In genomic region chr2:47783491-47784330, GRCh38 we compare ENCODE assay signal across 1 cellular context.
A peak's percentile ranks its signal among the peaks of the same experiment; 100 is the strongest.
TF ChIP-seq lines count a peak whose summit lies in the region.

No MANE protein-coding gene starts in this region.

TF ChIP-seq in HepG2, 621 proteins besides CTCF, POLR2A, EP300 and RAD21 (continued from another document):
- no peak for TF ChIP-seq TMF1 (CRISPR knock-in tag; IDR thresholded peaks at IDR 0.05; ENCODE audit: low read depth)
- peak; percentile 8; the same call in 1 of the 2 replicates for TF ChIP-seq MAZ (IDR thresholded peaks at IDR 0.05; ENCODE audit: borderline replicate concordance, low read depth, low read length)
- no peak for TF ChIP-seq MAZ (CRISPR knock-in tag; IDR thresholded peaks at IDR 0.05; ENCODE audit: low read depth)
- 0 out of 2 replicates have a peak, but pooled peaks have one; percentile 12 for TF ChIP-seq MEIS2 (CRISPR knock-in tag; IDR thresholded peaks at IDR 0.05)
- peak; percentile 57 for TF ChIP-seq SAP130 (CRISPR knock-in tag; IDR thresholded peaks at IDR 0.05; ENCODE audit: low read depth)
- TF ChIP-seq HOXA7 (CRISPR knock-in tag; IDR thresholded peaks at IDR 0.05) = 0 out of 2 replicates have a peak, but pooled peaks have one; percentile 22
- no peak for TF ChIP-seq POGK (CRISPR knock-in tag; conservative IDR thresholded peaks at IDR 0.05)
- no peak for TF ChIP-seq SOX5 (CRISPR knock-in tag; IDR thresholded peaks at IDR 0.05; ENCODE audit: borderline replicate concordance)
- no peak for TF ChIP-seq RAD51 (IDR thresholded peaks at IDR 0.05; ENCODE audit: borderline replicate concordance)
- 0 out of 2 replicates have a peak, but pooled peaks have one; percentile 7 for TF ChIP-seq ZNF367 (CRISPR knock-in tag; IDR thresholded peaks at IDR 0.05; ENCODE audit: borderline replicate concordance)
- no peak for TF ChIP-seq ZNF12 (CRISPR knock-in tag; IDR thresholded peaks at IDR 0.05)
- peak; percentile 3 for TF ChIP-seq ASH2L (IDR thresholded peaks at IDR 0.05; ENCODE audit: insufficient read length, low read depth, low read length)
- no peak for TF ChIP-seq PHF5A (CRISPR knock-in tag; IDR thresholded peaks at IDR 0.05; ENCODE audit: low read depth, unreplicated experiment)
- TF ChIP-seq ZBTB20 (CRISPR knock-in tag; IDR thresholded peaks at IDR 0.05; ENCODE audit: borderline replicate concordance, low read depth) = 0 out of 2 replicates have a peak, but pooled peaks have one; percentile 5
- TF ChIP-seq ZNF326 (CRISPR knock-in tag; IDR thresholded peaks at IDR 0.05; ENCODE audit: borderline replicate concordance) = no peak
- no peak; the same call in 1 of the 2 replicates for TF ChIP-seq AHR (CRISPR knock-in tag; IDR thresholded peaks at IDR 0.05)
- TF ChIP-seq ZSCAN25 (CRISPR knock-in tag; IDR thresholded peaks at IDR 0.05) = no peak; the same call in 1 of the 2 replicates
- TF ChIP-seq ZSCAN22 (CRISPR knock-in tag; IDR thresholded peaks at IDR 0.05) = no peak
- TF ChIP-seq MAX (IDR thresholded peaks at IDR 0.05) = peak; percentile 74
- TF ChIP-seq ATF1 (CRISPR knock-in tag; IDR thresholded peaks at IDR 0.05) = no peak
- peak; percentile 42; the same call in 1 of the 2 replicates for TF ChIP-seq TFDP1 (CRISPR knock-in tag; IDR thresholded peaks at IDR 0.05; ENCODE audit: borderline replicate concordance)
- no peak for TF ChIP-seq ZNF276 (CRISPR knock-in tag; IDR thresholded peaks at IDR 0.05; ENCODE audit: low read depth)
- TF ChIP-seq ZBTB26 (CRISPR knock-in tag; IDR thresholded peaks at IDR 0.05; ENCODE audit: borderline replicate concordance) = 0 out of 2 replicates have a peak, but pooled peaks have one; percentile 6
- TF ChIP-seq GABPB1 (CRISPR knock-in tag; IDR thresholded peaks at IDR 0.05) = peak; percentile 29; the same call in 1 of the 2 replicates
- no peak for TF ChIP-seq FLYWCH1 (CRISPR knock-in tag; IDR thresholded peaks at IDR 0.05)
- no peak for TF ChIP-seq NFIC (IDR thresholded peaks at IDR 0.05; ENCODE audit: low read length)
- no peak for TF ChIP-seq GATA4 (IDR thresholded peaks at IDR 0.05; ENCODE audit: borderline replicate concordance, low read depth)
- no peak for TF ChIP-seq KDM1A (CRISPR knock-in tag; IDR thresholded peaks at IDR 0.05)
- 0 out of 2 replicates have a peak, but pooled peaks have one; percentile 13 for TF ChIP-seq ZNF674 (CRISPR knock-in tag; IDR thresholded peaks at IDR 0.05; ENCODE audit: low read depth)
- TF ChIP-seq MYC (CRISPR knock-in tag; IDR thresholded peaks at IDR 0.05; ENCODE audit: borderline replicate concordance) = peak; percentile 25; the same call in 1 of the 2 replicates
- TF ChIP-seq ZNF891 (CRISPR knock-in tag; IDR thresholded peaks at IDR 0.05) = peak; percentile 28; the same call in 1 of the 2 replicates
- TF ChIP-seq MXI1 (IDR thresholded peaks at IDR 0.05; ENCODE audit: borderline replicate concordance, low read depth, low read length) = peak; percentile 30; the same call in 1 of the 3 replicates
- no peak for TF ChIP-seq MIER3 (CRISPR knock-in tag; IDR thresholded peaks at IDR 0.05; ENCODE audit: borderline replicate concordance)
- no peak for TF ChIP-seq ZNF766 (CRISPR knock-in tag; IDR thresholded peaks at IDR 0.05; ENCODE audit: borderline replicate concordance)
- no peak for TF ChIP-seq ZNF841 (CRISPR knock-in tag; IDR thresholded peaks at IDR 0.05; ENCODE audit: borderline replicate concordance)
- TF ChIP-seq DBP (CRISPR knock-in tag; IDR thresholded peaks at IDR 0.05; ENCODE audit: not compliant biosample characterization) = no peak
- TF ChIP-seq RFX3 (CRISPR knock-in tag; IDR thresholded peaks at IDR 0.05) = peak; percentile 61; the same call in 1 of the 2 replicates
- no peak for TF ChIP-seq RARG (CRISPR knock-in tag; IDR thresholded peaks at IDR 0.05; ENCODE audit: low read depth)
- TF ChIP-seq ZNF747 (CRISPR knock-in tag; IDR thresholded peaks at IDR 0.05; ENCODE audit: borderline replicate concordance) = no peak; the same call in 1 of the 2 replicates
- no peak for TF ChIP-seq GLMP (CRISPR knock-in tag; IDR thresholded peaks at IDR 0.05; ENCODE audit: borderline replicate concordance)
- TF ChIP-seq PLRG1 (conservative IDR thresholded peaks at IDR 0.05) = no peak
- TF ChIP-seq AGO2 (optimal IDR thresholded peaks at IDR 0.05; ENCODE audit: low read depth, low read length) = peak; percentile 30
- TF ChIP-seq PATZ1 (CRISPR knock-in tag; IDR thresholded peaks at IDR 0.05) = peak; percentile 74
- TF ChIP-seq IRF9 (CRISPR knock-in tag; IDR thresholded peaks at IDR 0.05; ENCODE audit: borderline replicate concordance) = peak; percentile 53; the same call in 1 of the 2 replicates
- TF ChIP-seq ARID5B (CRISPR knock-in tag; IDR thresholded peaks at IDR 0.05) = no peak
- TF ChIP-seq HNF4G (IDR thresholded peaks at IDR 0.05; ENCODE audit: borderline replicate concordance, low read depth, low read length) = no peak
- no peak for TF ChIP-seq HNF4G (CRISPR knock-in tag; IDR thresholded peaks at IDR 0.05; ENCODE audit: borderline replicate concordance, low read depth)
- 0 out of 2 replicates have a peak, but pooled peaks have one; percentile 17 for TF ChIP-seq ELF4 (CRISPR knock-in tag; IDR thresholded peaks at IDR 0.05; ENCODE audit: borderline replicate concordance)
